ENCODE assay signal across 23 cellular contexts in genomic region chr16:27644165-27644564, GRCh38.
A peak's percentile ranks its signal among the peaks of the same experiment; 100 is the strongest.
DNase-seq lines count a peak whose midpoint lies in the region; ATAC-seq and TF ChIP-seq lines count a peak whose summit lies in the region.
"Had no signal": no experiment of that assay in that cellular context is flagged by ENCODE, and none has a peak within 500 bp of the region (broad histone marks: within the 10 kb centered on the region; RNA-seq: fewer than 3 reads in every experiment).

No MANE protein-coding gene starts in this region.

- POLR2A ChIA-PET in SK-N-SH (lab: Yijun Ruan, JAX) = no interaction called here

- no peaks in the 10 kb centered on the region for H4K20me1 ChIP-seq in SK-N-SH (ENCODE audit: insufficient read depth)

- H3K4me2 ChIP-seq in SK-N-SH = no peak overlapping the region

- DNase-seq in SK-N-SH (peak; percentile 75), NCI-H2227 (lab: John Stamatoyannopoulos, UW; ENCODE audit: unreplicated experiment) (peak; percentile 80), mesothelial cell of epicardium (ENCODE audit: low spot score in 2 of 2, unreplicated experiment in 2 of 2) (no peak), type B pancreatic cell (ENCODE audit: extremely low spot score, unreplicated experiment) (no peak), cardiac septum (ENCODE audit: low spot score) (no peak)
- DNase-seq in central memory CD4-positive, alpha-beta T cell = no peak
- DNase-seq: Calu3; CD8-positive, alpha-beta memory T cell; DND-41; IMR-90; NCI-H1048; NCI-H1436 treated with DMSO at 0.1 percent for 48 hours; NCI-H2029; NCI-H446; NCI-H526; SHP77 treated with DMSO at 0.1 percent for 48 hours; SW 1271 had no signal

- H3K27me3 Mint-ChIP-seq in mesothelial cell of epicardium (ENCODE audit: low read depth) = no peaks in the 10 kb centered on the region
- no peaks in the 10 kb centered on the region for H3K27me3 Mint-ChIP-seq in type B pancreatic cell
- H3K27me3 Mint-ChIP-seq: B cell; CD8-positive, alpha-beta memory T cell had no signal

- H3K4me1 ChIP-seq in SK-N-SH (ENCODE audit: control insufficient read depth in 1 of 2, insufficient read depth in 2 of 2, low read depth in 1 of 2, low read length in 1 of 2) = no peaks in the 10 kb centered on the region; a peak in 1 of 4 replicates

- no peaks in the 10 kb centered on the region for H3K9me3 ChIP-seq in SK-N-SH

- no peaks in the 10 kb centered on the region for H3F3A ChIP-seq in SK-N-SH (replicated peaks; ENCODE audit: insufficient read depth)

- H3K27ac ChIP-seq in SK-N-SH (ENCODE audit: low read depth in 2 of 2, low read length in 1 of 2) = no peak overlapping the region

- no peak overlapping the region for H3K9ac ChIP-seq in SK-N-SH

- no peaks in the 10 kb centered on the region for H3K36me3 Mint-ChIP-seq in mesothelial cell of epicardium
- H3K36me3 Mint-ChIP-seq in type B pancreatic cell = peaks cover 11% of the 10 kb centered on the region

- TF ChIP-seq CTCF in SK-N-SH (IDR thresholded peaks at IDR 0.05) (no peak), mesothelial cell of epicardium (IDR thresholded peaks at IDR 0.05; ENCODE audit: unreplicated experiment) (no peak), type B pancreatic cell (conservative IDR thresholded peaks at IDR 0.05) (no peak)

- no peaks in the 10 kb centered on the region for H3K9me3 Mint-ChIP-seq in mesothelial cell of epicardium
- H3K9me3 Mint-ChIP-seq in type B pancreatic cell = no peaks in the 10 kb centered on the region
- H3K9me3 Mint-ChIP-seq: T-helper 1 cell treated with Interleukin-12 subunit alpha and Interleukin-12 subunit beta and Interleukin-4 antibody, amounts not matched to agents 30 μg/mL and 1 μg/mL, for 36 hours had no signal

- WGBS in SK-N-SH (ENCODE audit: low lambda C conversion rate) = 83% methylated on average over 8 of the region's 8 CpGs

- intact Hi-C loops in cardiac septum (cut with DNase I) = loop anchor here (5.0 to 10.0 kb wide), 2 partner anchors 223 to 331 kb away; no protein-coding TSS in a partner anchor

- no peaks in the 10 kb centered on the region for H3K27me3 ChIP-seq in SK-N-SH (ENCODE audit: insufficient read depth)

- H3K27ac Mint-ChIP-seq in mesothelial cell of epicardium (peak overlapping the region; percentile 12), type B pancreatic cell (peak overlapping the region; percentile 80)
- H3K27ac Mint-ChIP-seq: B cell; T-helper 1 cell treated with Interleukin-12 subunit alpha and Interleukin-12 subunit beta and Interleukin-4 antibody, amounts not matched to agents 30 μg/mL and 1 μg/mL, for 36 hours had no signal

- no peak for ATAC-seq in SK-N-SH treated with all-trans-retinoic acid at 6 μM for 48 hours
- ATAC-seq: HCT116, Panc1 had no signal

- H3K79me2 ChIP-seq in SK-N-SH (ENCODE audit: insufficient read depth) = no peaks in the 10 kb centered on the region

- no peak overlapping the region for H3K4me3 Mint-ChIP-seq in mesothelial cell of epicardium
- no peak overlapping the region for H3K4me3 Mint-ChIP-seq in type B pancreatic cell
- H3K4me3 Mint-ChIP-seq: B cell; CD14-positive monocyte; CD8-positive, alpha-beta memory T cell; T-helper 1 cell treated with Interleukin-12 subunit alpha and Interleukin-12 subunit beta and Interleukin-4 antibody, amounts not matched to agents 30 μg/mL and 1 μg/mL, for 36 hours had no signal

- peaks cover 0 to 3% of the 10 kb centered on the region in 2 experiments for H3K36me3 ChIP-seq in SK-N-SH (replicated peaks in 1 of 2; ENCODE audit: control insufficient read depth in 1 of 2, insufficient read depth in 2 of 2, low read length in 1 of 2)

- H3K4me1 Mint-ChIP-seq in mesothelial cell of epicardium (peaks cover 34% of the 10 kb centered on the region), type B pancreatic cell (ENCODE audit: unreplicated experiment) (peaks cover 23% of the 10 kb centered on the region)
- H3K4me1 Mint-ChIP-seq: CD8-positive, alpha-beta memory T cell had no signal

- no peak overlapping the region for H2AFZ ChIP-seq in SK-N-SH (ENCODE audit: low read depth)

- no peak for TF ChIP-seq EP300 in SK-N-SH (IDR thresholded peaks at IDR 0.05; ENCODE audit: borderline replicate concordance in 1 of 2, low read depth in 1 of 2, low read length in 1 of 2)

- TF ChIP-seq RAD21 in SK-N-SH (IDR thresholded peaks at IDR 0.05; ENCODE audit: low read length) = no peak

- CTCF ChIA-PET in SK-N-SH (lab: Yijun Ruan, JAX) = interaction anchor here (0.6 to 3.3 kb wide), 4 partner anchors 8 to 136 kb away, joined by 3 to 14 read pairs (median 4); no protein-coding TSS in a partner anchor

- H3K9me2 ChIP-seq in SK-N-SH = no peaks in the 10 kb centered on the region

- H3K4me3 ChIP-seq in SK-N-SH (ENCODE audit: low read depth in 2 of 2, low read length in 1 of 2) = no peak overlapping the region

TF ChIP-seq in SK-N-SH, 30 proteins besides CTCF, POLR2A, EP300 and RAD21:
- TF ChIP-seq NFIC (IDR thresholded peaks at IDR 0.05; ENCODE audit: borderline replicate concordance) (peak; percentile 29; the same call in 1 of the 2 replicates), GATA2 (CRISPR knock-in tag; IDR thresholded peaks at IDR 0.05) (peak; percentile 67), JUND (IDR thresholded peaks at IDR 0.05) (no peak)

TF ChIP-seq in SK-N-SH treated with all-trans-retinoic acid at 6 μM for 48 hours, 23 proteins besides CTCF, POLR2A, EP300 and RAD21:
- TF ChIP-seq ZNF565 (CRISPR knock-in tag; conservative IDR thresholded peaks at IDR 0.05; ENCODE audit: low read depth) (no peak), RARB (CRISPR knock-in tag; IDR thresholded peaks at IDR 0.05) (no peak), GLIS3 (CRISPR knock-in tag; IDR thresholded peaks at IDR 0.05) (no peak), ISL1 (CRISPR knock-in tag; IDR thresholded peaks at IDR 0.05) (no peak), OSR1 (CRISPR knock-in tag; IDR thresholded peaks at IDR 0.05) (no peak), ARNTL (CRISPR knock-in tag; IDR thresholded peaks at IDR 0.05; ENCODE audit: borderline replicate concordance, low read depth) (no peak), TSHZ2 (CRISPR knock-in tag; IDR thresholded peaks at IDR 0.05) (no peak), CSRNP3 (CRISPR knock-in tag; IDR thresholded peaks at IDR 0.05) (no peak), PPARA (CRISPR knock-in tag; IDR thresholded peaks at IDR 0.05; ENCODE audit: borderline replicate concordance) (no peak)

Comparison
In these comparisons a context has a peak if more than half of its experiments do, and no peak if none do; other contexts are left out.
1. DNase-seq: peak in SK-N-SH (single experiment) and NCI-H2227 (single experiment); none in mesothelial cell of epicardium (0 of 2), type B pancreatic cell (single experiment), central memory CD4-positive, alpha-beta T cell (single experiment) and cardiac septum (single experiment).